8 cellular contexts compared by ENCODE assay signal in the genomic region with DNA sequence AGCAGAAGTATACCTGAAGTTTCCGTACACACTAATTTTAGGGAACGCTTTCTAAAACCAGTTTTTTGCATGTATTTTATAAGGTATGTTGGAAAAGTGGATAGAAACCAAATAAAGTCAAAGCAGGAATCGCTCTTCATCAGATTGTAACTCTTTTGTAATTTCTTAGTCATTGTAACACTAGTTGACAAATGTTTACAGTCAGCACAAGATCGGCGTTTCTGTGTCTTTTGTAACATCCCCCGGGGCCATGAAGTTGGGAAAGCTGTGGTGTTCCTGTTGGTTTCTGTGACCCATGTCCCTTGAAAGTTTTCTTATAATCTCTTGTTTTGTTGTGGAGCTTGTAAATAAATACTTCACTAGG. TPM values are rescaled to one million over a fixed set of nuclear protein-coding genes. Genes with fewer than 3 reads are reported as not detected.
A peak's percentile ranks its signal among the peaks of the same experiment; 100 is the strongest.
DNase-seq lines count a peak whose midpoint lies in the region; ATAC-seq and TF ChIP-seq lines count a peak whose summit lies in the region.

No MANE protein-coding gene starts in this region.

- CTCF ChIA-PET in SK-N-SH (lab: Yijun Ruan, JAX) = interaction anchor here (1.6 kb wide), 1 partner anchor 51 kb away, joined by 3 read pairs; no protein-coding TSS in a partner anchor

- TF ChIP-seq CTCF in SK-N-SH (IDR thresholded peaks at IDR 0.05) (no peak), HFF-Myc (IDR thresholded peaks at IDR 0.05; ENCODE audit: low read depth, low read length, missing control alignments) (no peak), NB4 (IDR thresholded peaks at IDR 0.05; ENCODE audit: low read depth, low read length) (no peak)

- no peaks in the 10 kb centered on the region for H3K27me3 ChIP-seq in SK-N-SH (ENCODE audit: insufficient read depth)
- no peaks in the 10 kb centered on the region for H3K27me3 ChIP-seq in layer of hippocampus (ENCODE audit: control insufficient read depth, insufficient read depth, low read length)

- no peak for TF ChIP-seq POLR2A in NB4 (IDR thresholded peaks at IDR 0.05; ENCODE audit: extremely low read depth, insufficient read length)

- H3K79me2 ChIP-seq in SK-N-SH (ENCODE audit: insufficient read depth) = no peaks in the 10 kb centered on the region

- DNase-seq in SK-N-SH = peak; percentile 25
- DNase-seq in HFF-Myc (ENCODE audit: extremely low read depth, low read depth) = no peak
- DNase-seq in NB4 (ENCODE audit: low read depth) = peak; percentile 75
- peak; percentile 3 for DNase-seq in brain pericyte (ENCODE audit: low read depth, low spot score)
- peak; percentile 14 for DNase-seq in stimulated activated naive CD8-positive, alpha-beta T cell treated with anti-CD3 and anti-CD28 coated beads, Interleukin-15, Interleukin-2, amounts not matched to agents 100 U/mL and 50 U/mL, for 24 hours
- DNase-seq in NCI-H510A (lab: John Stamatoyannopoulos, UW) = no peak

- POLR2A ChIA-PET in SK-N-SH (lab: Yijun Ruan, JAX) = no interaction called here

- TF ChIP-seq EP300 in SK-N-SH (IDR thresholded peaks at IDR 0.05; ENCODE audit: borderline replicate concordance in 1 of 2, low read depth in 1 of 2, low read length in 1 of 2) = no peak

- H3K27ac ChIP-seq in SK-N-SH (ENCODE audit: low read depth in 2 of 2, low read length in 1 of 2) = no peak overlapping the region
- H3K27ac ChIP-seq in layer of hippocampus (ENCODE audit: low read depth, low read length) = peak overlapping the region; percentile 83

- H3K4me2 ChIP-seq in SK-N-SH = peak overlapping the region; percentile 67

- no peaks in the 10 kb centered on the region for H3K9me2 ChIP-seq in SK-N-SH

- H3K9me3 ChIP-seq in SK-N-SH = no peaks in the 10 kb centered on the region

- ATAC-seq in SK-N-SH treated with all-trans-retinoic acid at 6 μM for 48 hours = no peak; the same call in 2 of the 3 replicates
- ATAC-seq in stimulated activated naive CD8-positive, alpha-beta T cell treated with anti-CD3 and anti-CD28 coated beads, Interleukin-15, Interleukin-2, amounts not matched to agents 100 U/mL and 50 U/mL, for 24 hours = peak; percentile 16

- TF ChIP-seq RAD21 in SK-N-SH (IDR thresholded peaks at IDR 0.05; ENCODE audit: low read length) = no peak

- H3F3A ChIP-seq in SK-N-SH (replicated peaks; ENCODE audit: insufficient read depth) = peaks cover 4% of the 10 kb centered on the region

- 84% methylated on average over 6 of the region's 6 CpGs for WGBS in SK-N-SH (ENCODE audit: low lambda C conversion rate)

- no peaks in the 10 kb centered on the region for H3K36me3 ChIP-seq in SK-N-SH (replicated peaks in 1 of 2; ENCODE audit: control insufficient read depth in 1 of 2, insufficient read depth in 2 of 2, low read length in 1 of 2)

- peak overlapping the region; percentile 45 for H3K9ac ChIP-seq in SK-N-SH

- no peaks in the 10 kb centered on the region; a peak in 2 of 4 replicates for H3K4me1 ChIP-seq in SK-N-SH (ENCODE audit: control insufficient read depth in 1 of 2, insufficient read depth in 2 of 2, low read depth in 1 of 2, low read length in 1 of 2)

- peak overlapping the region; percentile 43 to 47 for H3K4me3 ChIP-seq in SK-N-SH (ENCODE audit: low read depth in 2 of 2, low read length in 1 of 2)
- peak overlapping the region; percentile 58 for H3K4me3 ChIP-seq in HFF-Myc (replicated peaks; ENCODE audit: low read depth, low read length)
- H3K4me3 ChIP-seq in NB4 (ENCODE audit: low read depth, low read length) = peak overlapping the region; percentile 82

- H4K20me1 ChIP-seq in SK-N-SH (ENCODE audit: insufficient read depth) = no peaks in the 10 kb centered on the region

- peak overlapping the region; percentile 75 for H2AFZ ChIP-seq in SK-N-SH (ENCODE audit: low read depth)

TF ChIP-seq in SK-N-SH, 30 proteins besides CTCF, POLR2A, EP300 and RAD21:
- TF ChIP-seq, protein P1, sequence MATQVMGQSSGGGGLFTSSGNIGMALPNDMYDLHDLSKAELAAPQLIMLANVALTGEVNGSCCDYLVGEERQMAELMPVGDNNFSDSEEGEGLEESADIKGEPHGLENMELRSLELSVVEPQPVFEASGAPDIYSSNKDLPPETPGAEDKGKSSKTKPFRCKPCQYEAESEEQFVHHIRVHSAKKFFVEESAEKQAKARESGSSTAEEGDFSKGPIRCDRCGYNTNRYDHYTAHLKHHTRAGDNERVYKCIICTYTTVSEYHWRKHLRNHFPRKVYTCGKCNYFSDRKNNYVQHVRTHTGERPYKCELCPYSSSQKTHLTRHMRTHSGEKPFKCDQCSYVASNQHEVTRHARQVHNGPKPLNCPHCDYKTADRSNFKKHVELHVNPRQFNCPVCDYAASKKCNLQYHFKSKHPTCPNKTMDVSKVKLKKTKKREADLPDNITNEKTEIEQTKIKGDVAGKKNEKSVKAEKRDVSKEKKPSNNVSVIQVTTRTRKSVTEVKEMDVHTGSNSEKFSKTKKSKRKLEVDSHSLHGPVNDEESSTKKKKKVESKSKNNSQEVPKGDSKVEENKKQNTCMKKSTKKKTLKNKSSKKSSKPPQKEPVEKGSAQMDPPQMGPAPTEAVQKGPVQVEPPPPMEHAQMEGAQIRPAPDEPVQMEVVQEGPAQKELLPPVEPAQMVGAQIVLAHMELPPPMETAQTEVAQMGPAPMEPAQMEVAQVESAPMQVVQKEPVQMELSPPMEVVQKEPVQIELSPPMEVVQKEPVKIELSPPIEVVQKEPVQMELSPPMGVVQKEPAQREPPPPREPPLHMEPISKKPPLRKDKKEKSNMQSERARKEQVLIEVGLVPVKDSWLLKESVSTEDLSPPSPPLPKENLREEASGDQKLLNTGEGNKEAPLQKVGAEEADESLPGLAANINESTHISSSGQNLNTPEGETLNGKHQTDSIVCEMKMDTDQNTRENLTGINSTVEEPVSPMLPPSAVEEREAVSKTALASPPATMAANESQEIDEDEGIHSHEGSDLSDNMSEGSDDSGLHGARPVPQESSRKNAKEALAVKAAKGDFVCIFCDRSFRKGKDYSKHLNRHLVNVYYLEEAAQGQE (IDR thresholded peaks at IDR 0.05; ENCODE audit: low read depth, low read length) = no peak
- TF ChIP-seq NFIC (IDR thresholded peaks at IDR 0.05; ENCODE audit: borderline replicate concordance) = no peak
- no peak for TF ChIP-seq TCF12 (IDR thresholded peaks at IDR 0.05)
TF ChIP-seq in SK-N-SH: peak in this region for 0.

TF ChIP-seq in SK-N-SH treated with all-trans-retinoic acid at 6 μM for 48 hours, 23 proteins besides CTCF, POLR2A, EP300 and RAD21:
- TF ChIP-seq TOX (CRISPR knock-in tag; IDR thresholded peaks at IDR 0.05; ENCODE audit: borderline replicate concordance) = no peak
- TF ChIP-seq GLIS3 (CRISPR knock-in tag; IDR thresholded peaks at IDR 0.05) = no peak
- TF ChIP-seq PPARA (CRISPR knock-in tag; IDR thresholded peaks at IDR 0.05; ENCODE audit: borderline replicate concordance) = no peak
- TF ChIP-seq OSR1 (CRISPR knock-in tag; IDR thresholded peaks at IDR 0.05) = no peak
TF ChIP-seq in SK-N-SH treated with all-trans-retinoic acid at 6 μM for 48 hours: peak in this region for 0.

RNA-seq across cellular contexts. Expression of a gene that starts 0.5 kb away (rescaled TPM):
- polyA plus RNA-seq in SK-N-SH (2012; rRNA removed) = 0.83 and 0.89 TPM in 2 replicates
- 1.2 and 1.8 TPM in 2 replicates for polyA plus RNA-seq in SK-N-SH (2012; cell fraction: cytosol; rRNA removed)
- polyA plus RNA-seq in SK-N-SH (2012; cell fraction: nucleus; rRNA removed) = 0.21 and 0.68 TPM in 2 replicates

RNA-seq across cellular contexts. Expression of a gene that starts 28.3 kb away (rescaled TPM):
- polyA plus RNA-seq in SK-N-SH (2012; rRNA removed) = 2.0 and 2.1 TPM in 2 replicates
- 2.9 and 3.2 TPM in 2 replicates for polyA plus RNA-seq in SK-N-SH (2012; cell fraction: cytosol; rRNA removed)
- polyA plus RNA-seq in SK-N-SH (2012; cell fraction: nucleus; rRNA removed) = 1.8 and 3.2 TPM in 2 replicates

Comparison
In these comparisons a context has a peak if more than half of its experiments do, and no peak if none do; other contexts are left out.
1. DNase-seq: peak in SK-N-SH (single experiment), NB4 (single experiment), brain pericyte (single experiment) and stimulated activated naive CD8-positive, alpha-beta T cell treated with anti-CD3 and anti-CD28 coated beads, Interleukin-15, Interleukin-2, amounts not matched to agents 100 U/mL and 50 U/mL, for 24 hours (single experiment); none in HFF-Myc (single experiment) and NCI-H510A (single experiment).
2. Peak in every context shown above with its lines, with median percentiles within 50 percentile points of each other: H3K4me3 ChIP-seq.